Comparison of ENCODE assay signal across 1 cellular context in the genomic region with DNA sequence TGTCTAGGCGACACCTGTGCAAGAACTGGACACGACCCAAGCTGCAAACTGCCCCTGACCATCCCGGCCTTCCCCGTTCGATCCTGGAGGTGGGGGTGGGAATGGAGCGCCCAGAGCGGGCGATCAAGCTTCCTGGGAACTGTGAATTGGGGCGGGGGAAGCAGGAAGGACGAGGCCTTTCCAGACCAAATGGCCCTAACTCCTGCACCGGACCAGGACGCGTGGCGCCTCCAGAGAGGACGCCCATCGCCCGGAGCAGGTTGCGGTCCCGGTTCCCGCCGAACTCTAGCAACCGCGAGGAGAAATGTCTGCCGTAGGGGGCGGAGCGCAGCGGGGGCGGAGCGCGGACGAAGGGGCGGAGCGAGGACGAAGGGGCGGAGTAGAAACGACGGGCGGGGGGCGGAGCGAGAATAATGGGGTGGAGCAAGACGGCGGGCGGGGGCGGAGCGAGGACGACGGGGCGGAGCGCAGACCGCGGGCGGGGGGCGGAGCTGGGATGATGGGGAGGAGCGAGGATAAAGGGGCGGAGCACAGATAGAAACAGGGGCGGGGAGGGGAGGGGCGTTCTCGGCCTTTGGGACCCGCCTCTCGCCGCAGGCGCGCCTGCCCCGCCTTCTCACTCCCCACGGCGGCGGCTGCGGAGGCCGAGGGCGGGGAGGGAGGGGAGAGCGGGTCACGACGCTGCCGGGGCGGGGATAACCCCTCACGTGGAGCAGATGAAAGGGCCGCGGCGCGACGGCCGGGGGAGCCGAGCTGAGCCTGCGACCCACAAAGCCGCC.
TF ChIP-seq lines count a peak whose summit lies in the region.

Gene ZNRF3, plus strand, starts transcription at position 695 of the 779 bp plus-strand sequence. CDS start 195 bp downstream, outside the sequence.

TF ChIP-seq in WTC11, 78 proteins besides CTCF, POLR2A, EP300 and RAD21 (continued from another document):
- TF ChIP-seq ZNF281 (CRISPR knock-in tag; IDR thresholded peaks at IDR 0.05) (no peak), SP1 (CRISPR knock-in tag; conservative IDR thresholded peaks at IDR 0.05) (peak; percentile 92), USF1 (CRISPR knock-in tag; IDR thresholded peaks at IDR 0.05) (peak; percentile 85), USF2 (CRISPR knock-in tag; IDR thresholded peaks at IDR 0.05) (peak; percentile 87), FOXP4 (CRISPR knock-in tag; IDR thresholded peaks at IDR 0.05) (0 out of 2 replicates have a peak, but pooled peaks have one; percentile 27), TP53 (CRISPR knock-in tag; IDR thresholded peaks at IDR 0.05) (0 out of 2 replicates have a peak, but pooled peaks have one; percentile 69), ELF4 (CRISPR knock-in tag; IDR thresholded peaks at IDR 0.05; ENCODE audit: low read depth) (no peak), NFYB (CRISPR knock-in tag; conservative IDR thresholded peaks at IDR 0.05; ENCODE audit: low read depth) (no peak), RELA (CRISPR knock-in tag; IDR thresholded peaks at IDR 0.05; ENCODE audit: borderline replicate concordance) (no peak), TEAD1 (CRISPR knock-in tag; IDR thresholded peaks at IDR 0.05) (peak; percentile 73), AR (CRISPR knock-in tag; IDR thresholded peaks at IDR 0.05) (no peak)
TF ChIP-seq in WTC11: peak in this region for 11.
